Comparison of ENCODE assay signal across 16 cellular contexts in genomic region chr22:19634576-19634975, GRCh38.
DNase-seq lines count a peak whose midpoint lies in the region; ATAC-seq and TF ChIP-seq lines count a peak whose summit lies in the region.
"Had no signal": no experiment of that assay in that cellular context is flagged by ENCODE, and none has a peak within 500 bp of the region (broad histone marks: within the 10 kb centered on the region; RNA-seq: fewer than 3 reads in every experiment).

No MANE protein-coding gene starts in this region.

- no peak overlapping the region for H3K27ac ChIP-seq in SK-N-SH (ENCODE audit: low read depth in 2 of 2, low read length in 1 of 2)
- H3K27ac ChIP-seq in endodermal cell (ENCODE audit: low read depth, low read length): no peak overlapping the region
- no peak overlapping the region for H3K27ac ChIP-seq in osteoblast (ENCODE audit: low read depth, low read length)
- no peak overlapping the region for H3K27ac ChIP-seq in suprapubic skin
- H3K27ac ChIP-seq: 22Rv1, HL-60 had no signal

- TF ChIP-seq CTCF in SK-N-SH (IDR thresholded peaks at IDR 0.05) (no peak), endodermal cell (conservative IDR thresholded peaks at IDR 0.05) (no peak), osteoblast (IDR thresholded peaks at IDR 0.05; ENCODE audit: extremely low read depth, low read depth, low read length) (no peak), suprapubic skin (IDR thresholded peaks at IDR 0.05) (no peak)

- 85% methylated on average over 13 of the region's 13 CpGs for WGBS in SK-N-SH (ENCODE audit: low lambda C conversion rate)
- WGBS in endodermal cell (ENCODE audit: insufficient coverage in 1 of 2, insufficient read length in 1 of 2), 2 experiments: 91 to 95% methylated on average over 8 to 12 of the region's 13 CpGs
- 84% methylated on average over 13 of the region's 13 CpGs for WGBS in suprapubic skin

- TF ChIP-seq EP300 in SK-N-SH (IDR thresholded peaks at IDR 0.05; ENCODE audit: borderline replicate concordance in 1 of 2, low read depth in 1 of 2, low read length in 1 of 2) (no peak), suprapubic skin (IDR thresholded peaks at IDR 0.05) (no peak)

- H4K20me1 ChIP-seq in SK-N-SH (ENCODE audit: insufficient read depth): no peaks in the 10 kb centered on the region
- H4K20me1 ChIP-seq in osteoblast (ENCODE audit: insufficient read depth, low read length): no peaks in the 10 kb centered on the region

- TF ChIP-seq RAD21 in SK-N-SH (IDR thresholded peaks at IDR 0.05; ENCODE audit: low read length): no peak

- no peak overlapping the region for H3K4me2 ChIP-seq in SK-N-SH
- H3K4me2 ChIP-seq in osteoblast (ENCODE audit: insufficient read depth, low read length): no peak overlapping the region
- H3K4me2 ChIP-seq: GM23338 had no signal

- H3K9me3 ChIP-seq in SK-N-SH: no peaks in the 10 kb centered on the region
- H3K9me3 ChIP-seq in endodermal cell (ENCODE audit: control insufficient read depth, low read length): no peaks in the 10 kb centered on the region
- H3K9me3 ChIP-seq in osteoblast (ENCODE audit: low read depth, low read length): no peaks in the 10 kb centered on the region
- no peaks in the 10 kb centered on the region for H3K9me3 ChIP-seq in suprapubic skin
- H3K9me3 ChIP-seq: Caco-2 had no signal

- no peak overlapping the region for H2AFZ ChIP-seq in SK-N-SH (ENCODE audit: low read depth)
- no peak overlapping the region for H2AFZ ChIP-seq in osteoblast (ENCODE audit: low read length)
- H2AFZ ChIP-seq: GM23338 had no signal

- no peak overlapping the region for H3K27ac Mint-ChIP-seq in endodermal cell
- H3K27ac Mint-ChIP-seq: CD8-positive, alpha-beta T cell; GM23338 had no signal

- H3K27me3 Mint-ChIP-seq in endodermal cell (ENCODE audit: insufficient read depth): peaks cover 2% of the 10 kb centered on the region

- H3K27me3 ChIP-seq in SK-N-SH (ENCODE audit: insufficient read depth): no peaks in the 10 kb centered on the region
- no peaks in the 10 kb centered on the region for H3K27me3 ChIP-seq in endodermal cell (ENCODE audit: control insufficient read depth, insufficient read depth, low read length, poor library complexity, severe bottlenecking)
- no peaks in the 10 kb centered on the region for H3K27me3 ChIP-seq in osteoblast (ENCODE audit: insufficient read depth, low read length)
- H3K27me3 ChIP-seq in suprapubic skin: peaks cover 7% of the 10 kb centered on the region

- no peak overlapping the region for H3K4me3 Mint-ChIP-seq in endodermal cell
- H3K4me3 Mint-ChIP-seq: CD14-positive monocyte; CD8-positive, alpha-beta T cell; GM23338 had no signal

- POLR2A ChIA-PET in SK-N-SH (lab: Yijun Ruan, JAX): no interaction called here

- no peaks in the 10 kb centered on the region for H3F3A ChIP-seq in SK-N-SH (replicated peaks; ENCODE audit: insufficient read depth)

- no peaks in the 10 kb centered on the region for H3K9me3 Mint-ChIP-seq in endodermal cell
- H3K9me3 Mint-ChIP-seq: CD14-positive monocyte; CD8-positive, alpha-beta T cell; GM23338 had no signal

- no peak overlapping the region for H3K9ac ChIP-seq in SK-N-SH
- no peak overlapping the region for H3K9ac ChIP-seq in endodermal cell (ENCODE audit: extremely low read depth, low read length, poor library complexity, severe bottlenecking)

- no peaks in the 10 kb centered on the region for H3K79me2 ChIP-seq in SK-N-SH (ENCODE audit: insufficient read depth)
- no peaks in the 10 kb centered on the region for H3K79me2 ChIP-seq in osteoblast (ENCODE audit: insufficient read depth, low read length)

- ATAC-seq in SK-N-SH treated with all-trans-retinoic acid at 6 μM for 48 hours (no peak), GM21423 (IDR thresholded peaks at IDR 0.05; ENCODE audit: unreplicated experiment) (no peak)
- ATAC-seq: CD8-positive, alpha-beta T cell; GM23338 had no signal

- H3K4me1 ChIP-seq in SK-N-SH (ENCODE audit: control insufficient read depth in 1 of 2, insufficient read depth in 2 of 2, low read depth in 1 of 2, low read length in 1 of 2): no peaks in the 10 kb centered on the region
- no peaks in the 10 kb centered on the region for H3K4me1 ChIP-seq in endodermal cell (ENCODE audit: control insufficient read depth, insufficient read depth, low read length)
- no peaks in the 10 kb centered on the region for H3K4me1 ChIP-seq in osteoblast (ENCODE audit: insufficient read depth, low read length)
- no peaks in the 10 kb centered on the region for H3K4me1 ChIP-seq in suprapubic skin
- H3K4me1 ChIP-seq: Caco-2 had no signal

- H3K4me3 ChIP-seq in SK-N-SH (ENCODE audit: low read depth in 2 of 2, low read length in 1 of 2) (no peak overlapping the region), endodermal cell (ENCODE audit: low read length) (no peak overlapping the region), osteoblast (ENCODE audit: insufficient read depth, low read length) (no peak overlapping the region), suprapubic skin (no peak overlapping the region)
- H3K4me3 ChIP-seq: GM23338 had no signal

- no peaks in the 10 kb centered on the region for H3K9me2 ChIP-seq in SK-N-SH

- H3K4me1 Mint-ChIP-seq in endodermal cell: peaks cover 4% of the 10 kb centered on the region

- TF ChIP-seq POLR2A in suprapubic skin (IDR thresholded peaks at IDR 0.05): no peak

- H3K36me3 Mint-ChIP-seq in endodermal cell (ENCODE audit: low read depth): no peaks in the 10 kb centered on the region
- H3K36me3 Mint-ChIP-seq: CD14-positive monocyte; CD8-positive, alpha-beta T cell had no signal

- H3K36me3 ChIP-seq in SK-N-SH (replicated peaks in 1 of 2; ENCODE audit: control insufficient read depth in 1 of 2, insufficient read depth in 2 of 2, low read length in 1 of 2): no peaks in the 10 kb centered on the region
- H3K36me3 ChIP-seq in endodermal cell (ENCODE audit: control insufficient read depth, insufficient read depth, low read length): no peaks in the 10 kb centered on the region
- no peaks in the 10 kb centered on the region for H3K36me3 ChIP-seq in osteoblast (ENCODE audit: insufficient read depth, low read length)
- no peaks in the 10 kb centered on the region for H3K36me3 ChIP-seq in suprapubic skin

- DNase-seq in SK-N-SH (peak; percentile 6), endodermal cell (peak; percentile 16), osteoblast (ENCODE audit: insufficient read length, low spot score, missing footprints) (peak; percentile 34), suprapubic skin (ENCODE audit: low spot score in 2 of 2) (peak; percentile 19 to 67), NCI-H510A treated with DMSO at 0.1 percent for 48 hours (lab: John Stamatoyannopoulos, UW) (no peak)
- DNase-seq: CD8-positive, alpha-beta T cell; DND-41; GDM1; H7 had no signal

- CTCF ChIA-PET in SK-N-SH (lab: Yijun Ruan, JAX): no interaction called here

TF ChIP-seq in SK-N-SH, 30 proteins besides CTCF, POLR2A, EP300 and RAD21:
- TF ChIP-seq TAF1 (IDR thresholded peaks at IDR 0.05; ENCODE audit: borderline replicate concordance, low read depth, low read length): no peak
- no peak for TF ChIP-seq GATA2 (CRISPR knock-in tag; IDR thresholded peaks at IDR 0.05)
- TF ChIP-seq RCOR1 (IDR thresholded peaks at IDR 0.05; ENCODE audit: low read length): no peak
- TF ChIP-seq POLR2AphosphoS5 (IDR thresholded peaks at IDR 0.05; ENCODE audit: low read depth, low read length): no peak
- TF ChIP-seq NFIC (IDR thresholded peaks at IDR 0.05; ENCODE audit: borderline replicate concordance): no peak
- TF ChIP-seq RXRA (IDR thresholded peaks at IDR 0.05; ENCODE audit: borderline replicate concordance, low read depth): no peak
- no peak for TF ChIP-seq USF2 (IDR thresholded peaks at IDR 0.05; ENCODE audit: borderline replicate concordance, low read depth, low read length)

TF ChIP-seq in SK-N-SH treated with all-trans-retinoic acid at 6 μM for 48 hours, 23 proteins besides CTCF, POLR2A, EP300 and RAD21 (continues in another document):
- TF ChIP-seq BACH2 (CRISPR knock-in tag; IDR thresholded peaks at IDR 0.05; ENCODE audit: borderline replicate concordance) (no peak), TOX (CRISPR knock-in tag; IDR thresholded peaks at IDR 0.05; ENCODE audit: borderline replicate concordance) (no peak), ZFP30 (CRISPR knock-in tag; IDR thresholded peaks at IDR 0.05) (no peak), GLIS3 (CRISPR knock-in tag; IDR thresholded peaks at IDR 0.05) (no peak), CREB5 (CRISPR knock-in tag; IDR thresholded peaks at IDR 0.05; ENCODE audit: low read depth) (no peak), ESRRG (CRISPR knock-in tag; IDR thresholded peaks at IDR 0.05) (no peak), CSRNP3 (CRISPR knock-in tag; IDR thresholded peaks at IDR 0.05) (no peak), SNAI2 (CRISPR knock-in tag; IDR thresholded peaks at IDR 0.05) (no peak), ZNF8 (CRISPR knock-in tag; IDR thresholded peaks at IDR 0.05) (no peak), OSR1 (CRISPR knock-in tag; IDR thresholded peaks at IDR 0.05) (no peak), PPARA (CRISPR knock-in tag; IDR thresholded peaks at IDR 0.05; ENCODE audit: borderline replicate concordance) (no peak)
